18 cellular contexts compared by ENCODE assay signal in the genomic region with DNA sequence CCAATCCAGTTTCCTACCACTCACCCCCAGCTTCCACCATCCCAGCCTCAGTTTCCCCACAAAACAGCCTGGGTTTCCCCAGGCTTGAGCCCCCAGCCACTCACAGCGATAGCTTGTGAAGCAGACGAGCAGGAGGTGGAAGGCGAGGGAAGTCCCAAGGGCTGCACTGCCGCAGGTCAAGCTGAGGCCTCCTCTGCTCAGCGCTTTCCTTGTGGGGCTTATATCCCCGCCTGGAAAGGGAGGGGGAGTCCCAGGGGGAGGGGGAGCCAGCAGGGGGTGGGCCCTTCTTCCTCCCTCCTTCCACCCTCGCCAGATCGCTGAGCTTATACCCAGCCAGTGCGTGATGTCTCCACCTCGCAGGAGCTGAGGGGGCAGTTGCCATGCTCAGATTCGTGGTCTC. TPM values are rescaled to one million over a fixed set of nuclear protein-coding genes. Genes with fewer than 3 reads are reported as not detected.
A peak's percentile ranks its signal among the peaks of the same experiment; 100 is the strongest.
DNase-seq lines count a peak whose midpoint lies in the region; FAIRE-seq and TF ChIP-seq lines count a peak whose summit lies in the region.
"Had no signal": no experiment of that assay in that cellular context is flagged by ENCODE, and none has a peak within 500 bp of the region (broad histone marks: within the 10 kb centered on the region; RNA-seq: fewer than 3 reads in every experiment).

Gene PYY, minus strand, starts transcription at position 195 of the 400 bp plus-strand sequence. CDS start 457 bp downstream, outside the sequence.

- H3K36me3 ChIP-seq in astrocyte (ENCODE audit: insufficient read depth, low read length) (no peaks in the 10 kb centered on the region), skeletal muscle satellite cell (ENCODE audit: insufficient read depth, low read length) (no peaks in the 10 kb centered on the region)
- H3K36me3 ChIP-seq: upper lobe of left lung had no signal

- FAIRE-seq in astrocyte (lab: Jason Lieb, UNC), result no peak

- H3K9ac ChIP-seq in astrocyte (ENCODE audit: low read length) (no peak within 1 kb of the TSS), skeletal muscle satellite cell (ENCODE audit: low read depth, low read length) (no peak within 1 kb of the TSS)

- H3K79me2 ChIP-seq in astrocyte (ENCODE audit: insufficient read depth, low read length), result no peaks in the 10 kb centered on the region

- no peaks in the 10 kb centered on the region for H3K9me3 ChIP-seq in astrocyte (ENCODE audit: insufficient read depth, low read depth, low read length)
- H3K9me3 ChIP-seq in skeletal muscle satellite cell (replicated peaks; ENCODE audit: low read length), result peaks cover 4% of the 10 kb centered on the region
- H3K9me3 ChIP-seq: upper lobe of left lung had no signal

- no peak within 1 kb of the TSS for H3K4me3 Mint-ChIP-seq in T-helper 1 cell treated with Interleukin-12 subunit alpha and Interleukin-12 subunit beta and Interleukin-4 antibody, amounts not matched to agents 30 μg/mL and 1 μg/mL, for 36 hours
- H3K4me3 Mint-ChIP-seq in astrocyte (ENCODE audit: unreplicated experiment) (no peak within 1 kb of the TSS), immature natural killer cell (peak within 1 kb of the TSS in 3 of 5 donors; percentile 53 to 66 (median 53))

- TF ChIP-seq CTCF in astrocyte (IDR thresholded peaks at IDR 0.05; ENCODE audit: insufficient read depth, low read depth, low read length), result no peak

- DNase-seq in T-helper 1 cell (no peak), astrocyte (ENCODE audit: low read depth) (no peak), immature natural killer cell (no peak), NCI-H524 (lab: John Stamatoyannopoulos, UW) (no peak), middle frontal gyrus (ENCODE audit: extremely low spot score, low spot score) (no peak)
- no peak for DNase-seq in stimulated activated CD4-positive, alpha-beta T cell treated with anti-CD3 and anti-CD28 coated beads, Interleukin-2, amount 100 ng/mL, for 48 hours
- DNase-seq: 8988T; foreskin fibroblast; left cardiac atrium; NCI-H1694 treated with DMSO at 0.1 percent for 48 hours; NCI-H748 treated with DMSO at 0.1 percent for 48 hours; SIG-M5; stimulated activated CD4-positive, alpha-beta T cell treated with anti-CD3 and anti-CD28 coated beads, Interleukin-12 subunit alpha, Interleukin-12 subunit beta, amount 100 ng/mL, for 4 hours had no signal

- peaks cover 2% of the 10 kb centered on the region for H3K4me1 Mint-ChIP-seq in T-helper 1 cell treated with Interleukin-12 subunit alpha and Interleukin-12 subunit beta and Interleukin-4 antibody, amounts not matched to agents 30 μg/mL and 1 μg/mL, for 36 hours (ENCODE audit: low read depth)
- H3K4me1 Mint-ChIP-seq in astrocyte (ENCODE audit: low read depth, unreplicated experiment) (peaks cover 2% of the 10 kb centered on the region), immature natural killer cell (no peaks in the 10 kb centered on the region)

- peaks cover 57% of the 10 kb centered on the region for H3K27me3 Mint-ChIP-seq in T-helper 1 cell treated with Interleukin-12 subunit alpha and Interleukin-12 subunit beta and Interleukin-4 antibody, amounts not matched to agents 30 μg/mL and 1 μg/mL, for 36 hours (ENCODE audit: low read depth)
- H3K27me3 Mint-ChIP-seq in astrocyte (ENCODE audit: low read depth, unreplicated experiment) (peaks cover 63% of the 10 kb centered on the region), immature natural killer cell (ENCODE audit: low read depth in 3 of 3) (peaks cover 9 to 16% (median 14%) of the 10 kb centered on the region in 3 donors)

- H4K20me1 ChIP-seq in astrocyte (ENCODE audit: insufficient read depth, low read length), result no peaks in the 10 kb centered on the region

- peak within 1 kb of the TSS; percentile 16 for H2AFZ ChIP-seq in astrocyte (ENCODE audit: low read depth, low read length)

- H3K27ac Mint-ChIP-seq in T-helper 1 cell treated with Interleukin-12 subunit alpha and Interleukin-12 subunit beta and Interleukin-4 antibody, amounts not matched to agents 30 μg/mL and 1 μg/mL, for 36 hours, result peak within 1 kb of the TSS; percentile 45
- no peak within 1 kb of the TSS for H3K27ac Mint-ChIP-seq in astrocyte (ENCODE audit: unreplicated experiment)
- no peak within 1 kb of the TSS for H3K27ac Mint-ChIP-seq in immature natural killer cell

- peaks cover 46% of the 10 kb centered on the region for H3K27me3 ChIP-seq in astrocyte (ENCODE audit: insufficient read depth, low read length)
- H3K27me3 ChIP-seq in skeletal muscle satellite cell (ENCODE audit: control insufficient read depth, insufficient read depth, low read length), result peaks cover 68% of the 10 kb centered on the region

- no peaks in the 10 kb centered on the region for H3K9me3 Mint-ChIP-seq in T-helper 1 cell treated with Interleukin-12 subunit alpha and Interleukin-12 subunit beta and Interleukin-4 antibody, amounts not matched to agents 30 μg/mL and 1 μg/mL, for 36 hours
- H3K9me3 Mint-ChIP-seq in astrocyte (ENCODE audit: unreplicated experiment) (peaks cover 9% of the 10 kb centered on the region), immature natural killer cell (no peaks in the 10 kb centered on the region)

- H3K4me1 ChIP-seq in astrocyte (ENCODE audit: insufficient read depth, low read length) (no peaks in the 10 kb centered on the region), skeletal muscle satellite cell (ENCODE audit: control insufficient read depth, insufficient read depth, low read length) (peaks cover 5% of the 10 kb centered on the region)

- no peaks in the 10 kb centered on the region for H3K36me3 Mint-ChIP-seq in T-helper 1 cell treated with Interleukin-12 subunit alpha and Interleukin-12 subunit beta and Interleukin-4 antibody, amounts not matched to agents 30 μg/mL and 1 μg/mL, for 36 hours (ENCODE audit: low read depth)
- H3K36me3 Mint-ChIP-seq in astrocyte (ENCODE audit: low read depth, unreplicated experiment), result no peaks in the 10 kb centered on the region
- H3K36me3 Mint-ChIP-seq in immature natural killer cell, result no peaks in the 10 kb centered on the region

- H3K27ac ChIP-seq in astrocyte (ENCODE audit: low read depth, low read length), result no peak within 1 kb of the TSS
- H3K27ac ChIP-seq: upper lobe of left lung had no signal

- H3K4me2 ChIP-seq in astrocyte (ENCODE audit: low read length), result peak within 1 kb of the TSS; percentile 53
- peak within 1 kb of the TSS; percentile 41 for H3K4me2 ChIP-seq in skeletal muscle satellite cell (ENCODE audit: low read length)

- no peak within 1 kb of the TSS for H3K4me3 ChIP-seq in astrocyte (ENCODE audit: insufficient read depth, low read depth, low read length)
- H3K4me3 ChIP-seq in skeletal muscle satellite cell (ENCODE audit: low read length), result peak within 1 kb of the TSS; percentile 13

RNA-seq across cellular contexts. Expression of gene PYY, which starts in this region (rescaled TPM):
- total RNA-seq in astrocyte, result not detected in 2 replicates
- polyA plus RNA-seq in immature natural killer cell, result not detected
- under 0.01 TPM in 1 of 2 replicates, not detected in the other for total RNA-seq in skeletal muscle satellite cell (2012; rRNA removed)
- total RNA-seq: dermis microvascular lymphatic vessel endothelial cell, left cardiac atrium, osteocyte had no signal

Comparison
In these comparisons a context has a peak if more than half of its experiments do, and no peak if none do; other contexts are left out.
1. H3K4me3 Mint-ChIP-seq: peak in immature natural killer cell (3 of 5); none in T-helper 1 cell treated with Interleukin-12 subunit alpha and Interleukin-12 subunit beta and Interleukin-4 antibody, amounts not matched to agents 30 μg/mL and 1 μg/mL, for 36 hours (single experiment) and astrocyte (single experiment).